8 cellular contexts compared by ENCODE assay signal in genomic region chr10:69317175-69318086, GRCh38. TPM values are rescaled to one million over a fixed set of nuclear protein-coding genes. Genes with fewer than 3 reads are reported as not detected.
DNase-seq lines count a peak whose midpoint lies in the region; ATAC-seq and TF ChIP-seq lines count a peak whose summit lies in the region.

No MANE protein-coding gene starts in this region.

- no CpG with 5 or more reads among the region's 10 CpGs for WGBS in trophoblast cell (ENCODE audit: extremely low coverage, insufficient coverage, insufficient read length)

- H3K36me3 ChIP-seq in SJCRH30 (no peaks in the 10 kb centered on the region), trophoblast cell (ENCODE audit: control insufficient read depth in 1 of 2, insufficient read depth in 2 of 2, low read length in 2 of 2) (peaks cover 0 to 4% of the 10 kb centered on the region in 2 experiments)

- H2AFZ ChIP-seq in trophoblast cell (ENCODE audit: insufficient read depth, low read length, poor library complexity): no peak overlapping the region

- peak overlapping the region; percentile 96 for H4K91ac ChIP-seq in trophoblast cell (ENCODE audit: low read depth, low read length)

- no peak overlapping the region for H3K23ac ChIP-seq in trophoblast cell (ENCODE audit: low read length)

- H3K9me3 Mint-ChIP-seq in activated CD4-positive, alpha-beta T cell treated with anti-CD3 and anti-CD28 coated beads for 36 hours (ENCODE audit: low read depth): no peaks in the 10 kb centered on the region

- H3K14ac ChIP-seq in trophoblast cell (ENCODE audit: low read length): peak overlapping the region; percentile 96

- peak overlapping the region; percentile 89 for H3K4me3 ChIP-seq in SJCRH30
- peak overlapping the region; percentile 100 for H3K4me3 ChIP-seq in epithelial cell of proximal tubule (ENCODE audit: low read depth, low read length)
- H3K4me3 ChIP-seq in trophoblast cell (ENCODE audit: low read depth, low read length): peak overlapping the region; percentile 86

- POLR2A ChIA-PET in activated CD4-positive, alpha-beta T cell treated with anti-CD3 and anti-CD28 coated beads for 36 hours (lab: Charles Lee): interaction anchor here (0.5 to 1.9 kb wide), 3 partner anchors 11 to 192 kb away, joined by 3 to 4 read pairs (median 4); no protein-coding TSS in a partner anchor

- peaks cover 47% of the 10 kb centered on the region for H3K79me1 ChIP-seq in trophoblast cell (ENCODE audit: low read length)

- intact Hi-C loops in activated CD4-positive, alpha-beta T cell treated with anti-CD3 and anti-CD28 coated beads for 36 hours (cut with DNase I, micrococcal nuclease): loop anchor here (1.0 to 10.0 kb wide), 20 partner anchors 55 to 1517 kb away; partner anchors contain the start of genes CCAR1 (in 1 of the 2), DDX21 (in 1 of the 2), DDX50 (in 1 of the 2) and FAM241B (in 1 of the 2)

- H3K79me2 ChIP-seq in trophoblast cell (ENCODE audit: control insufficient read depth, insufficient read depth, low read length, poor library complexity): peaks cover 28% of the 10 kb centered on the region

- no peak overlapping the region for H4K12ac ChIP-seq in trophoblast cell (ENCODE audit: low read depth, low read length)

- peak overlapping the region; percentile 28 for H2BK12ac ChIP-seq in trophoblast cell (ENCODE audit: low read length)

- H3K27ac ChIP-seq in SJCRH30 (no peak overlapping the region), trophoblast cell (ENCODE audit: low read depth, low read length) (peak overlapping the region; percentile 92)

- H3K36me3 Mint-ChIP-seq in activated CD4-positive, alpha-beta T cell treated with anti-CD3 and anti-CD28 coated beads for 36 hours (ENCODE audit: low read depth): peaks cover 29% of the 10 kb centered on the region

- no peak overlapping the region for H3K9ac ChIP-seq in trophoblast cell (ENCODE audit: low read length)

- peak overlapping the region; percentile 19 for H2AK5ac ChIP-seq in trophoblast cell (ENCODE audit: low read length)

- H3K27ac Mint-ChIP-seq in activated CD4-positive, alpha-beta T cell treated with anti-CD3 and anti-CD28 coated beads for 36 hours: peak overlapping the region; percentile 86

- peak overlapping the region; percentile 97 for H2BK120ac ChIP-seq in trophoblast cell (ENCODE audit: insufficient read depth, low read length, poor library complexity)

- no peaks in the 10 kb centered on the region for H3K27me3 ChIP-seq in SJCRH30
- H3K27me3 ChIP-seq in trophoblast cell (ENCODE audit: insufficient read depth, low read length): no peaks in the 10 kb centered on the region

- peak overlapping the region; percentile 83 for H3K18ac ChIP-seq in trophoblast cell (ENCODE audit: low read length)

- H4K8ac ChIP-seq in trophoblast cell (ENCODE audit: low read depth, low read length): peak overlapping the region; percentile 67

- H2BK5ac ChIP-seq in trophoblast cell (ENCODE audit: low read depth, low read length, poor library complexity): peak overlapping the region; percentile 91

- H3K4me2 ChIP-seq in trophoblast cell (ENCODE audit: low read length): peak overlapping the region; percentile 94

- H3K27me3 Mint-ChIP-seq in activated CD4-positive, alpha-beta T cell treated with anti-CD3 and anti-CD28 coated beads for 36 hours: no peaks in the 10 kb centered on the region

- H3K9me3 ChIP-seq in SJCRH30 (replicated peaks): no peaks in the 10 kb centered on the region
- H3K9me3 ChIP-seq in trophoblast cell (ENCODE audit: insufficient read depth, low read depth, low read length): no peaks in the 10 kb centered on the region

- peak overlapping the region; percentile 81 for H3K4ac ChIP-seq in trophoblast cell (ENCODE audit: low read depth, low read length)

- H3K4me1 Mint-ChIP-seq in activated CD4-positive, alpha-beta T cell treated with anti-CD3 and anti-CD28 coated beads for 36 hours: peaks cover 48% of the 10 kb centered on the region

- no peak for TF ChIP-seq CTCF in epithelial cell of proximal tubule (conservative IDR thresholded peaks at IDR 0.05; ENCODE audit: low read depth, low read length)

- H3K4me3 Mint-ChIP-seq in activated CD4-positive, alpha-beta T cell treated with anti-CD3 and anti-CD28 coated beads for 36 hours: peak overlapping the region; percentile 86

- peak; percentile 27 for ATAC-seq in activated CD4-positive, alpha-beta T cell treated with anti-CD3 and anti-CD28 coated beads for 36 hours
- ATAC-seq in HG02759 (IDR thresholded peaks at IDR 0.05; ENCODE audit: unreplicated experiment) (peak; percentile 31), GM18520 (IDR thresholded peaks at IDR 0.05; ENCODE audit: unreplicated experiment) (no peak)

- no peaks in the 10 kb centered on the region for H3K4me1 ChIP-seq in SJCRH30
- peaks cover 44 to 57% of the 10 kb centered on the region in 2 experiments for H3K4me1 ChIP-seq in trophoblast cell (ENCODE audit: control insufficient read depth in 1 of 2, insufficient read depth in 2 of 2, low read length in 2 of 2)

- CTCF ChIA-PET in activated CD4-positive, alpha-beta T cell treated with anti-CD3 and anti-CD28 coated beads for 36 hours (lab: Charles Lee): interaction anchor here (0.6 to 2.1 kb wide), 7 partner anchors 10 to 90 kb away, joined by 3 to 11 read pairs (median 4); no protein-coding TSS in a partner anchor

- DNase-seq in activated CD4-positive, alpha-beta T cell treated with anti-CD3 and anti-CD28 coated beads for 36 hours: peak; percentile 60
- no peak for DNase-seq in activated CD4-positive, alpha-beta T cell treated with anti-CD3 and anti-CD28 coated beads for 4 hours
- DNase-seq in SJCRH30 (peak in 1 of 2 experiments; percentile 6), epithelial cell of proximal tubule (ENCODE audit: low read depth) (no peak), trophoblast cell (peak; percentile 62 to 84), medulla oblongata (ENCODE audit: extremely low spot score) (no peak)

RNA-seq across cellular contexts. Expression of gene HK1, which starts 39.1 kb away (rescaled TPM):
- total RNA-seq in activated CD4-positive, alpha-beta T cell treated with anti-CD3 and anti-CD28 coated beads for 36 hours: 100 to 1,000 TPM; 258 to 261 TPM
- total RNA-seq in SJCRH30 (2014; rRNA removed; shearing (Covaris generic)): 35.2 and 36.6 TPM in 2 replicates
- total RNA-seq in epithelial cell of proximal tubule: 84.4 and 99.7 TPM in 2 replicates
- polyA plus RNA-seq in trophoblast cell (2013): 116 and 118 TPM in 2 replicates

Comparison
In these comparisons a context has a peak if more than half of its experiments do, and no peak if none do; other contexts are left out.
1. DNase-seq: peak in activated CD4-positive, alpha-beta T cell treated with anti-CD3 and anti-CD28 coated beads for 36 hours (single experiment) and trophoblast cell (2 of 2); none in activated CD4-positive, alpha-beta T cell treated with anti-CD3 and anti-CD28 coated beads for 4 hours (0 of 2), epithelial cell of proximal tubule (single experiment) and medulla oblongata (single experiment).
2. Peak in every context shown above with its lines, with median percentiles within 50 percentile points of each other: H3K4me3 ChIP-seq.